ENCODE assay signal across 1 cellular context in the genomic region with DNA sequence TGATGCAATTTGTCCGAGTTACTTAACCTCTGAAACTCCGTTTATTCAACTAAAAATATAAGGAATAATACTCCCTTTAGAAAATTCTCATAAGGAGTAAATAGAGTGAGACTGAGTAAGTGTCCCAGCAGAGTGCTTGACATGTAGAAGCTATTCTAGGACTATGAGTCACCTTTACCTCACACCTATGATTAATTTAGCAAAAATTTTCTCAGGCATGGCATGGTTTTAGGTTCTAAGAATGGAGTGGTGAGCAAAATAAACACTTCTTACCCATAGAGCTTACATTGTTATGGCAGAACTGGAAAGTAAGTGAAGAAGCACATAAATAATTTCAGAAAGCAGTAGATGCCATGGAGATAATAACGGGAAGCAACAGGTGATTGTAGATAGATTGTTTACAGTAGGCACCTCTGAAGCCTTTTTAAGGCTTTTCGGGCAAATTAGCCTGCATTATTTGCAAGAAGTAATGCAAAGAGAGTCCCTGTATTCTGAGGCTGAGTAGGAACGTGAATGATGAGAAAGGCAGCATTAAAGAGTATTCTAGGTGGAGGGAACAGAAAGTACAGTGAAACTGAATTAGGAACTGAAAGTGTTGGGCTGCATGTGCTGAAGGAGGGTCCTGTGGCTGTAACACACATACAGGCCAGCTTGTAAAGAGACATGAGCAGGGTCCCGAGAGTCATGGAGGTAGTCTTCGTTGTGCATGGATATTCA.
TF ChIP-seq lines count a peak whose summit lies in the region.

No MANE protein-coding gene starts in this region.

TF ChIP-seq in HEK293, 187 proteins besides CTCF, POLR2A, EP300 and RAD21 (continued from another document):
- TF ChIP-seq ZNF335 (tag by site-specific recombination; conservative IDR thresholded peaks at IDR 0.05) (0 out of 2 replicates have a peak, but pooled peaks have one; percentile 20), ZNF112 (tag by site-specific recombination; IDR thresholded peaks at IDR 0.05) (no peak), PRDM1 (tag by site-specific recombination; IDR thresholded peaks at IDR 0.05) (0 out of 2 replicates have a peak, but pooled peaks have one; percentile 47), SCRT2 (tag by site-specific recombination; IDR thresholded peaks at IDR 0.05) (peak; percentile 89)
